1 cellular context compared by ENCODE assay signal in the genomic region with DNA sequence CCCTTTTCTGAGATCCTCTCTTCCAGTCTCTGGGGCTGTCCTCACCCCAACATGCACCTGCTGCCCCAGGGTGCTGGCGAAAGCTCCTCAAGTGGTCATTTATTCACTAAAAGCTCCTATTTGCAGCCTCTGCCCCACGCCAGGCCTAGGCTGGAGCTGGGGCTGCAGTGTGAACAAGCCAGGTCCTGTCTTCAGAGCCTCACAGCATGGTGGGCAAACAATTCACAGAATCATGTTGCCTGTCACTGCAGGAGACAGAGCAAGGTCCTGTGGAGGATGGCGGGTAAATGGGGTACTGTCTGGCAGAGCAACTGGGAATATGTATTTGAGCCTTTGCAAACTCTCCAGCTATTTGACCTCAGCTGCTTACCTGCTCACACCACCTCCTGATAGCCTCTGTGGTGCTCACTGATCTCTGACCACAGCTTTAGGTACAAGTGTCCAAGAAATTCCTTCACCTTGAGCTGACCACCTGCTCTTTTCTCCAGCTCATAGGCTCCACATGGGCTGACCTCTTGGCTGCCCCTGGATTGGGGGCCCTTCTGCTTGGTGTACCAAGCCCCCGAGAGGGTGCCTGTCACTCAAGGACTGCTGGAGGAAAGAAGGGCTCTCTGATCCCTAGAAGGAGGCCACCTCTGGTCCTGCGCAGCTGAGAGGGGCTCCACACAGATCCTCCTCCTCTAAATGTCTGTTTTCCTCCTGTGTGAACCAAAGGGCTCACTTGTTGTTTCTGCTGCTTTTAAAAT.
TF ChIP-seq lines count a peak whose summit lies in the region.

No MANE protein-coding gene starts in this region.

TF ChIP-seq in IMR-90, 13 proteins besides CTCF, POLR2A, EP300 and RAD21:
- no peak for TF ChIP-seq BHLHE40 (IDR thresholded peaks at IDR 0.05; ENCODE audit: low read depth, low read length)
- TF ChIP-seq, protein P1, sequence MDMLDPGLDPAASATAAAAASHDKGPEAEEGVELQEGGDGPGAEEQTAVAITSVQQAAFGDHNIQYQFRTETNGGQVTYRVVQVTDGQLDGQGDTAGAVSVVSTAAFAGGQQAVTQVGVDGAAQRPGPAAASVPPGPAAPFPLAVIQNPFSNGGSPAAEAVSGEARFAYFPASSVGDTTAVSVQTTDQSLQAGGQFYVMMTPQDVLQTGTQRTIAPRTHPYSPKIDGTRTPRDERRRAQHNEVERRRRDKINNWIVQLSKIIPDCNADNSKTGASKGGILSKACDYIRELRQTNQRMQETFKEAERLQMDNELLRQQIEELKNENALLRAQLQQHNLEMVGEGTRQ (IDR thresholded peaks at IDR 0.05; ENCODE audit: low read depth, low read length), result no peak
- no peak for TF ChIP-seq CEBPB (IDR thresholded peaks at IDR 0.05; ENCODE audit: low read depth, low read length)
- no peak for TF ChIP-seq RCOR1 (IDR thresholded peaks at IDR 0.05; ENCODE audit: insufficient replicate concordance, low read length)
- no peak for TF ChIP-seq RFX5 (IDR thresholded peaks at IDR 0.05; ENCODE audit: low read depth, low read length)
- no peak for TF ChIP-seq FOS (IDR thresholded peaks at IDR 0.05; ENCODE audit: low read depth, low read length)
- TF ChIP-seq MXI1 (IDR thresholded peaks at IDR 0.05; ENCODE audit: borderline replicate concordance, low read depth, low read length), result no peak
- TF ChIP-seq, protein P2, sequence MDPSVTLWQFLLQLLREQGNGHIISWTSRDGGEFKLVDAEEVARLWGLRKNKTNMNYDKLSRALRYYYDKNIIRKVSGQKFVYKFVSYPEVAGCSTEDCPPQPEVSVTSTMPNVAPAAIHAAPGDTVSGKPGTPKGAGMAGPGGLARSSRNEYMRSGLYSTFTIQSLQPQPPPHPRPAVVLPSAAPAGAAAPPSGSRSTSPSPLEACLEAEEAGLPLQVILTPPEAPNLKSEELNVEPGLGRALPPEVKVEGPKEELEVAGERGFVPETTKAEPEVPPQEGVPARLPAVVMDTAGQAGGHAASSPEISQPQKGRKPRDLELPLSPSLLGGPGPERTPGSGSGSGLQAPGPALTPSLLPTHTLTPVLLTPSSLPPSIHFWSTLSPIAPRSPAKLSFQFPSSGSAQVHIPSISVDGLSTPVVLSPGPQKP (IDR thresholded peaks at IDR 0.05; ENCODE audit: borderline replicate concordance, low read depth, low read length), result no peak
- no peak for TF ChIP-seq CHD1 (IDR thresholded peaks at IDR 0.05; ENCODE audit: low read depth, low read length)
